In the genomic region with DNA sequence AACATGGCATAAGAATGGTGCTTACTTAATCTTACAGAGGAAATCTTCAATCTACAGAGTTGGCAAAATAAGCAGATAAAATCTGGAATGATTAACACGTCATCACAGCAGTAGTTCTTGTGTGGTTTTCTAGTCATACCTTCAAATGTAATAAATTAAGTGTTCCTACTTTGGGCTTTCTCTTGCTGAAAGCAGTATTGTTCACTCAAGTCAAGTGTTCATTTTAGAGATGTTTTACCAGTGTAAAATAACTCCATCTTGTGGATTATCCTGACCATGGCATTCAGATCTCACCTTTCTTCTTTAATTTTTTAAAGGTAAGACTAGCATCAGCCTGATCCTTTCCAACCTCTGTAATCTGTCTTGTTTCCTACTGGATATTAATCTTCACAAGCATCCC, we compare ENCODE assay signal across 15 cellular contexts.
DNase-seq lines count a peak whose midpoint lies in the region; ATAC-seq, FAIRE-seq and TF ChIP-seq lines count a peak whose summit lies in the region.
"Had no signal": no experiment of that assay in that cellular context is flagged by ENCODE, and none has a peak within 500 bp of the region (broad histone marks: within the 10 kb centered on the region; RNA-seq: fewer than 3 reads in every experiment).

No MANE protein-coding gene starts in this region.

- no peak for ATAC-seq in esophagus mucosa
- ATAC-seq: activated naive CD4-positive, alpha-beta T cell treated with anti-CD3 and anti-CD28 coated beads, Interleukin-2, amount 50 U/mL, for 72 hours; left cardiac atrium had no signal

- H3K27ac ChIP-seq in small intestine (ENCODE audit: low read depth in 1 of 2, low read length in 1 of 2): no peak overlapping the region
- H3K27ac ChIP-seq: prostate gland had no signal

- no peak overlapping the region for H3K4me3 ChIP-seq in astrocyte of the cerebellum (ENCODE audit: low read depth, low read length)
- H3K4me3 ChIP-seq in small intestine (ENCODE audit: low read depth in 1 of 2, low read length in 2 of 2): no peak overlapping the region
- H3K4me3 ChIP-seq: prostate gland had no signal

- H3K4me1 ChIP-seq in small intestine (ENCODE audit: control insufficient read depth in 2 of 2, insufficient read depth in 1 of 2, low read depth in 1 of 2, low read length in 1 of 2): no peaks in the 10 kb centered on the region
- H3K4me1 ChIP-seq: prostate gland had no signal

- peak; percentile 55 for TF ChIP-seq CTCF in LNCAP (IDR thresholded peaks at IDR 0.05)
- TF ChIP-seq CTCF in astrocyte of the cerebellum (IDR thresholded peaks at IDR 0.05; ENCODE audit: low read depth, low read length, missing control alignments): peak; percentile 17

- no peaks in the 10 kb centered on the region for H3K36me3 ChIP-seq in small intestine (ENCODE audit: control insufficient read depth in 2 of 2, insufficient read depth in 2 of 2, low read length in 2 of 2)
- H3K36me3 ChIP-seq: prostate gland had no signal

- no peak for FAIRE-seq in small intestine (lab: Jason Lieb, UNC)

- no peaks in the 10 kb centered on the region for H3K27me3 ChIP-seq in small intestine (ENCODE audit: control insufficient read depth in 2 of 2, insufficient read depth in 2 of 2, low read length in 2 of 2)

- 28 to 50% (median 48%) methylated on average over 1 of the region's 1 CpG for WGBS in small intestine, 3 donors

- no peaks in the 10 kb centered on the region for H3K9me3 ChIP-seq in small intestine (ENCODE audit: control insufficient read depth, low read depth)
- H3K9me3 ChIP-seq: prostate gland had no signal

- in situ Hi-C loops in astrocyte of the cerebellum (cut with HindIII; ENCODE audit: low sequenced_read_pairs): no loop called here

- DNase-seq in COR-L47 (lab: John Stamatoyannopoulos, UW) (peak; percentile 1), astrocyte of the cerebellum (ENCODE audit: low read depth) (no peak), kidney glomerular epithelial cell (lab: John Stamatoyannopoulos, UW) (peak; percentile 11), pons (ENCODE audit: low spot score) (no peak), small intestine (no peak), GOT3 (lab: John Stamatoyannopoulos, UW) (no peak)
- DNase-seq: activated CD4-positive, alpha-beta T cell treated with anti-CD3 and anti-CD28 coated beads, Interleukin-2, amount 10 ng/mL, durations not matched to agents 7 days and 5 days; CD4-positive, alpha-beta memory T cell; GF-D8; left cardiac atrium; NCI-H774 had no signal

Comparison
In these comparisons a context has a peak if more than half of its experiments do, and no peak if none do; other contexts are left out.
1. DNase-seq: peak in COR-L47 (single experiment) and kidney glomerular epithelial cell (single experiment); none in astrocyte of the cerebellum (single experiment), pons (single experiment), small intestine (single experiment) and GOT3 (single experiment).